Comparison of ENCODE assay signal across 16 cellular contexts in genomic region chr6:88538130-88538706, GRCh38.
A peak's percentile ranks its signal among the peaks of the same experiment; 100 is the strongest.
DNase-seq lines count a peak whose midpoint lies in the region; ATAC-seq and TF ChIP-seq lines count a peak whose summit lies in the region.
"Had no signal": no experiment of that assay in that cellular context is flagged by ENCODE, and none has a peak within 500 bp of the region (broad histone marks: within the 10 kb centered on the region; RNA-seq: fewer than 3 reads in every experiment).

No MANE protein-coding gene starts in this region.

- peak overlapping the region; percentile 34 for H3K27ac Mint-ChIP-seq in neural progenitor cell
- H3K27ac Mint-ChIP-seq: IgD-negative memory B cell; stimulated activated naive CD8-positive, alpha-beta T cell treated with anti-CD3 and anti-CD28 coated beads, Interleukin-15, Interleukin-2, amounts not matched to agents 100 ng/mL and 50 ng/mL, for 24 hours had no signal

- no peak overlapping the region for H3K4me3 ChIP-seq in neural progenitor cell
- H3K4me3 ChIP-seq: left ventricle myocardium inferior, ovary had no signal

- no peaks in the 10 kb centered on the region for H3K79me2 ChIP-seq in neural progenitor cell (ENCODE audit: low read depth)

- in situ Hi-C loops in GM13976 (cut with MboI; ENCODE audit: low sequenced_read_pairs, unreplicated experiment) = no loop called here

- no peak overlapping the region for H3K4me2 ChIP-seq in neural progenitor cell

- H3K4me1 ChIP-seq in neural progenitor cell = peaks cover 6% of the 10 kb centered on the region
- H3K4me1 ChIP-seq: left ventricle myocardium inferior had no signal

- H3K27me3 Mint-ChIP-seq in neural progenitor cell (ENCODE audit: insufficient read depth, low read depth) = peaks cover 19% of the 10 kb centered on the region

- H3K27ac ChIP-seq in neural progenitor cell = no peak overlapping the region
- H3K27ac ChIP-seq: left ventricle myocardium inferior, ovary had no signal

- peaks cover 1% of the 10 kb centered on the region for H3K9me3 Mint-ChIP-seq in neural progenitor cell
- H3K9me3 Mint-ChIP-seq: stimulated activated naive CD8-positive, alpha-beta T cell treated with anti-CD3 and anti-CD28 coated beads, Interleukin-15, Interleukin-2, amounts not matched to agents 100 ng/mL and 50 ng/mL, for 24 hours had no signal

- no peaks in the 10 kb centered on the region for H3K36me3 Mint-ChIP-seq in neural progenitor cell
- H3K36me3 Mint-ChIP-seq: IgD-negative memory B cell had no signal

- no peak overlapping the region for H2AFZ ChIP-seq in neural progenitor cell (replicated peaks)

- H3K36me3 ChIP-seq in neural progenitor cell = no peaks in the 10 kb centered on the region
- H3K36me3 ChIP-seq: left ventricle myocardium inferior, ovary had no signal

- no peaks in the 10 kb centered on the region for H3F3A ChIP-seq in neural progenitor cell (ENCODE audit: low read depth)

- H3K9ac ChIP-seq in neural progenitor cell = no peak overlapping the region

- H3K27me3 ChIP-seq in neural progenitor cell = no peaks in the 10 kb centered on the region
- H3K27me3 ChIP-seq: ovary had no signal

- H4K20me1 ChIP-seq in neural progenitor cell (ENCODE audit: low read depth) = peaks cover 16% of the 10 kb centered on the region

- peaks cover 49% of the 10 kb centered on the region for H3K4me1 Mint-ChIP-seq in neural progenitor cell

- H3K9me3 ChIP-seq in neural progenitor cell (ENCODE audit: low read depth) = no peaks in the 10 kb centered on the region
- H3K9me3 ChIP-seq: left ventricle myocardium inferior, ovary had no signal

- peak; percentile 46 for DNase-seq in GM13976 (ENCODE audit: low spot score)
- DNase-seq in MV-4-11 (lab: John Stamatoyannopoulos, UW) = peak; percentile 46
- peak; percentile 32 for DNase-seq in dermis blood vessel endothelial cell
- peak; percentile 80 for DNase-seq in neural progenitor cell (ENCODE audit: low spot score)
- DNase-seq in NCI-H1092 (lab: John Stamatoyannopoulos, UW) = no peak
- DNase-seq: cerebellar nuclear complex; DMS 273 treated with DMSO at 0.1 percent for 48 hours; left ventricle myocardium inferior; NCI-H2171 treated with DMSO at 0.1 percent for 48 hours; SHP77; stimulated activated CD4-positive, alpha-beta T cell treated with anti-CD3 and anti-CD28 coated beads, Interleukin-4, amount 100 ng/mL, for 1 hour had no signal

- ATAC-seq in HG03565 (IDR thresholded peaks at IDR 0.05; ENCODE audit: unreplicated experiment) = no peak
- ATAC-seq in HG03521 (IDR thresholded peaks at IDR 0.05; ENCODE audit: unreplicated experiment) = no peak

- TF ChIP-seq CTCF in GM13976 (IDR thresholded peaks at IDR 0.05; ENCODE audit: borderline replicate concordance, control extremely low read depth, extremely low read depth, insufficient read depth, missing control alignments) (no peak), neural progenitor cell (IDR thresholded peaks at IDR 0.05) (no peak)

- H3K4me3 Mint-ChIP-seq in neural progenitor cell = peak overlapping the region; percentile 52
- H3K4me3 Mint-ChIP-seq: IgD-negative memory B cell; stimulated activated naive CD8-positive, alpha-beta T cell treated with anti-CD3 and anti-CD28 coated beads, Interleukin-15, Interleukin-2, amounts not matched to agents 100 ng/mL and 50 ng/mL, for 24 hours had no signal
